In genomic region chr2:201116115-201116958, GRCh38 we compare ENCODE assay signal across 1 cellular context.
TF ChIP-seq lines count a peak whose summit lies in the region.

Gene CFLAR (plus strand): TSS chr2:201116164. CDS start chr2:201129866, 13,702 bp downstream.

TF ChIP-seq in H1, 55 proteins besides CTCF, POLR2A, EP300 and RAD21 (continued from another document):
- TF ChIP-seq MAFK (IDR thresholded peaks at IDR 0.05; ENCODE audit: low read depth, low read length) (no peak; the same call in 1 of the 2 replicates), HDAC2 (IDR thresholded peaks at IDR 0.05; ENCODE audit: borderline replicate concordance in 1 of 2, low read depth in 2 of 2, low read length in 2 of 2) (no peak), SRF (IDR thresholded peaks at IDR 0.05; ENCODE audit: low read depth, low read length) (no peak), TEAD4 (IDR thresholded peaks at IDR 0.05; ENCODE audit: low read depth, low read length) (no peak), CHD7 (IDR thresholded peaks at IDR 0.05; ENCODE audit: insufficient replicate concordance, low read length) (no peak), PHF8 (conservative IDR thresholded peaks at IDR 0.05; ENCODE audit: low read depth, low read length) (peak; percentile 79), ATF2 (IDR thresholded peaks at IDR 0.05; ENCODE audit: low read length) (no peak), SIRT6 (IDR thresholded peaks at IDR 0.05; ENCODE audit: low read length) (no peak), E2F6 (IDR thresholded peaks at IDR 0.05) (no peak), HDAC6 (IDR thresholded peaks at IDR 0.05; ENCODE audit: low read depth, low read length) (no peak), KDM5A (IDR thresholded peaks at IDR 0.05; ENCODE audit: low read length) (no peak)
